Comparison of ENCODE assay signal across 8 cellular contexts in genomic region chr17:78862073-78863023, GRCh38. TPM values are rescaled to one million over a fixed set of nuclear protein-coding genes. Genes with fewer than 3 reads are reported as not detected.
DNase-seq lines count a peak whose midpoint lies in the region; ATAC-seq and TF ChIP-seq lines count a peak whose summit lies in the region.

No MANE protein-coding gene starts in this region.

- peak overlapping the region; percentile 77 for H3K27ac ChIP-seq in hepatocyte
- peak overlapping the region; percentile 60 for H3K27ac ChIP-seq in substantia nigra (ENCODE audit: low read depth, low read length, poor library complexity, severe bottlenecking)

- H2AFZ ChIP-seq in hepatocyte = no peak overlapping the region

- CTCF ChIA-PET in activated CD4-positive, alpha-beta T cell treated with anti-CD3 and anti-CD28 coated beads, Interleukin-2, amount 10 ng/mL, durations not matched to agents 7 days and 5 days (lab: Charles Lee) = interaction anchor here (0.6 to 1.0 kb wide), 2 partner anchors 9 to 109 kb away, joined by 3 read pairs; no protein-coding TSS in a partner anchor

- no peaks in the 10 kb centered on the region for H3K9me2 ChIP-seq in hepatocyte (replicated peaks; ENCODE audit: insufficient read depth)

- H3K4me3 Mint-ChIP-seq in activated CD4-positive, alpha-beta T cell treated with anti-CD3 and anti-CD28 coated beads, Interleukin-2, amount 10 ng/mL, durations not matched to agents 7 days and 5 days = no peak overlapping the region

- ATAC-seq in HG03469 (IDR thresholded peaks at IDR 0.05; ENCODE audit: unreplicated experiment) (no peak), GM21515 (IDR thresholded peaks at IDR 0.05; ENCODE audit: unreplicated experiment) (no peak)

- H3K27me3 Mint-ChIP-seq in activated CD4-positive, alpha-beta T cell treated with anti-CD3 and anti-CD28 coated beads, Interleukin-2, amount 10 ng/mL, durations not matched to agents 7 days and 5 days = peaks cover 2% of the 10 kb centered on the region

- TF ChIP-seq CTCF in hepatocyte (IDR thresholded peaks at IDR 0.05; ENCODE audit: poor library complexity) (no peak), BE2C (IDR thresholded peaks at IDR 0.05; ENCODE audit: low read depth, low read length) (no peak)

- no peaks in the 10 kb centered on the region for H3K27me3 ChIP-seq in hepatocyte
- H3K27me3 ChIP-seq in BE2C = no peaks in the 10 kb centered on the region

- H3K4me3 ChIP-seq in hepatocyte (no peak overlapping the region), BE2C (ENCODE audit: low read depth, low read length) (no peak overlapping the region)

- H3K9me3 ChIP-seq in hepatocyte (ENCODE audit: low read depth) (no peaks in the 10 kb centered on the region), BE2C (no peaks in the 10 kb centered on the region; the same call in 1 of the 2 replicates)

- POLR2A ChIA-PET in activated CD4-positive, alpha-beta T cell treated with anti-CD3 and anti-CD28 coated beads, Interleukin-2, amount 10 ng/mL, durations not matched to agents 7 days and 5 days (lab: Charles Lee) = no interaction called here

- no peak overlapping the region for H3K27ac Mint-ChIP-seq in activated CD4-positive, alpha-beta T cell treated with anti-CD3 and anti-CD28 coated beads, Interleukin-2, amount 10 ng/mL, durations not matched to agents 7 days and 5 days

- H3K4me1 ChIP-seq in hepatocyte (ENCODE audit: insufficient read depth) (no peaks in the 10 kb centered on the region), BE2C (peaks cover 6% of the 10 kb centered on the region)

- no peaks in the 10 kb centered on the region for H4K20me1 ChIP-seq in hepatocyte (ENCODE audit: insufficient read depth, poor library complexity, severe bottlenecking)

- no peaks in the 10 kb centered on the region for H3K79me2 ChIP-seq in hepatocyte

- DNase-seq in HS-27A (ENCODE audit: low read depth) = peak; percentile 82
- DNase-seq in amniotic epithelial cell (ENCODE audit: low read depth) = peak; percentile 97
- DNase-seq in hepatocyte (ENCODE audit: low spot score) = peak; percentile 68
- peak in 16 of 49 donors; percentile 25 to 78 (median 46) for DNase-seq in substantia nigra (lab: John Stamatoyannopoulos, UW)
- no peak for DNase-seq in BE2C
- DNase-seq in activated CD4-positive, alpha-beta T cell treated with anti-CD3 and anti-CD28 coated beads, Interleukin-2, amount 10 ng/mL, durations not matched to agents 7 days and 5 days = no peak

- H3K36me3 ChIP-seq in hepatocyte (replicated peaks; ENCODE audit: insufficient read depth, low read depth) (no peaks in the 10 kb centered on the region), BE2C (no peaks in the 10 kb centered on the region)

- 90% methylated on average over 17 of the region's 17 CpGs for WGBS in hepatocyte (ENCODE audit: low lambda C conversion rate, missing lambda C conversion rate)

- H3K4me2 ChIP-seq in hepatocyte = no peak overlapping the region

- H3K9me3 Mint-ChIP-seq in activated CD4-positive, alpha-beta T cell treated with anti-CD3 and anti-CD28 coated beads, Interleukin-2, amount 10 ng/mL, durations not matched to agents 7 days and 5 days = no peaks in the 10 kb centered on the region

- H3K4me1 Mint-ChIP-seq in activated CD4-positive, alpha-beta T cell treated with anti-CD3 and anti-CD28 coated beads, Interleukin-2, amount 10 ng/mL, durations not matched to agents 7 days and 5 days = peaks cover 4% of the 10 kb centered on the region

- no peaks in the 10 kb centered on the region for H3K36me3 Mint-ChIP-seq in activated CD4-positive, alpha-beta T cell treated with anti-CD3 and anti-CD28 coated beads, Interleukin-2, amount 10 ng/mL, durations not matched to agents 7 days and 5 days (ENCODE audit: low read depth)

RNA-seq across cellular contexts. Expression of gene USP36, which starts 21.7 kb away (rescaled TPM):
- 17.7 and 20.9 TPM in 2 replicates for total RNA-seq in hepatocyte
- polyA plus RNA-seq in hepatocyte = 26.2 and 31.6 TPM in 2 replicates
- polyA plus RNA-seq in BE2C (2012; ENCODE audit: insufficient read depth, insufficient read length, low read depth) = 110 TPM
- total RNA-seq in activated CD4-positive, alpha-beta T cell treated with anti-CD3 and anti-CD28 coated beads, Interleukin-2, amount 10 ng/mL, durations not matched to agents 7 days and 5 days = 10 to 100 TPM; 79.0 to 92.9 TPM

RNA-seq across cellular contexts. Expression of gene CEP295NL, which starts 40.7 kb away (rescaled TPM):
- total RNA-seq in hepatocyte = 0.44 and 0.97 TPM in 2 replicates
- 0.17 and 0.91 TPM in 2 replicates for polyA plus RNA-seq in hepatocyte
- 0.62 TPM for polyA plus RNA-seq in BE2C (2012; ENCODE audit: insufficient read depth, insufficient read length, low read depth)
- total RNA-seq in activated CD4-positive, alpha-beta T cell treated with anti-CD3 and anti-CD28 coated beads, Interleukin-2, amount 10 ng/mL, durations not matched to agents 7 days and 5 days = under 1 TPM in 1 of 2 experiments, not detected in 1; 0.10 TPM

Comparison
In these comparisons a context has a peak if more than half of its experiments do, and no peak if none do; other contexts are left out.
1. DNase-seq: peak in HS-27A (single experiment), amniotic epithelial cell (single experiment) and hepatocyte (single experiment); none in BE2C (single experiment) and activated CD4-positive, alpha-beta T cell treated with anti-CD3 and anti-CD28 coated beads, Interleukin-2, amount 10 ng/mL, durations not matched to agents 7 days and 5 days (single experiment).